23 cellular contexts compared by ENCODE assay signal in the genomic region with DNA sequence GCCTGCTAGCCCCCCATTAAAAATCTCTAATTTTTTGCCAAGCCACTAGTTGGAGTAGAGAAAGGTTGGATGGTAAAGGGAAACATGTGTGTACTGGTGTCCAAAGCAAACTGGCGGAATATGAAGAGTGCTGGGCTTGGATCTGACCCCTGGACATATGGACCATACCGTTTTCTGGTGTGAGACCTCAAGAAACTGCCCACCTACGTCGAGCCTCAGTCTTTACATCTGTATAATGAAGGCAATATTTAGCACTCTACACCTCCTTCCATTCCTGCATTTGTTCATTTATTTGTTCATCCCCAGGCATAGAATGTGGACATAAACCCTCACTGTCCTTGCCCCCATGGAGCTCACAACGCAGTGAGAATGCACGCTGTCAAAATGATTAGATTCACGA.
"Had no signal": no experiment of that assay in that cellular context is flagged by ENCODE, and none has a peak within 500 bp of the region (broad histone marks: within the 10 kb centered on the region; RNA-seq: fewer than 3 reads in every experiment).

No MANE protein-coding gene starts in this region.

- DNase-seq: activated B cell treated with CpG ODN at 0.5 μM for 24 hours; activated CD4-positive, alpha-beta memory T cell treated with anti-CD3 and anti-CD28 coated beads for 36 hours; activated CD4-positive, alpha-beta T cell treated with anti-CD3 and anti-CD28 coated beads for 4 hours; activated CD8-positive, alpha-beta memory T cell treated with anti-CD3 and anti-CD28 coated beads, Interleukin-2, amount 10 ng/mL, durations not matched to agents 7 days and 5 days; activated naive CD4-positive, alpha-beta T cell treated with Interleukin-2 at 50 U/mL for 16 hours; activated T-cell treated with anti-CD3 and anti-CD28 coated beads, Interleukin-2, amount 50 U/mL, for 1 hour; cerebellar nuclear complex; cortex of kidney; effector CD4-positive, alpha-beta T cell; heart left ventricle; naive thymus-derived CD4-positive, alpha-beta T cell; right lobe of liver; small intestine; stimulated activated CD4-positive, alpha-beta T cell treated with anti-CD3 and anti-CD28 coated beads, Interleukin-4, amount 100 ng/mL, for 24 hours; tibial artery had no signal

- H3K27ac ChIP-seq: ascending aorta, breast epithelium, gastroesophageal sphincter, heart left ventricle, right lobe of liver, tibial artery had no signal

- H3K4me3 Mint-ChIP-seq: activated B cell treated with CpG ODN at 0.5 μM for 24 hours; activated CD4-positive, alpha-beta memory T cell treated with anti-CD3 and anti-CD28 coated beads for 36 hours; activated CD8-positive, alpha-beta memory T cell treated with anti-CD3 and anti-CD28 coated beads, Interleukin-2, amount 10 ng/mL, durations not matched to agents 7 days and 5 days; memory B cell; naive thymus-derived CD4-positive, alpha-beta T cell; stimulated activated effector memory CD8-positive, alpha-beta T cell treated with anti-CD3 and anti-CD28 coated beads, Interleukin-12 subunit alpha, Interleukin-12 subunit beta, amount 100 ng/mL, for 72 hours had no signal

- H3K36me3 Mint-ChIP-seq: stimulated activated effector memory CD8-positive, alpha-beta T cell treated with anti-CD3 and anti-CD28 coated beads, Interleukin-12 subunit alpha, Interleukin-12 subunit beta, amount 100 ng/mL, for 72 hours had no signal

- H3K27ac Mint-ChIP-seq: activated B cell treated with CpG ODN at 0.5 μM for 24 hours; activated CD4-positive, alpha-beta memory T cell treated with anti-CD3 and anti-CD28 coated beads for 36 hours; activated CD8-positive, alpha-beta memory T cell treated with anti-CD3 and anti-CD28 coated beads, Interleukin-2, amount 10 ng/mL, durations not matched to agents 7 days and 5 days; activated T-helper 2 cell treated with anti-CD3 and anti-CD28 coated beads, Interferon-gamma antibody, Interleukin-2, Interleukin-4, amounts not matched to agents 10 μg/mL and 5 μg/mL and 100 μg/mL, durations not matched to agents 14 hours and 24 hours and 36 hours; memory B cell; stimulated activated effector memory CD8-positive, alpha-beta T cell treated with anti-CD3 and anti-CD28 coated beads, Interleukin-12 subunit alpha, Interleukin-12 subunit beta, amount 100 ng/mL, for 72 hours had no signal

- H3K27me3 ChIP-seq: ascending aorta, breast epithelium, gastroesophageal sphincter, heart left ventricle, right lobe of liver, tibial artery had no signal

- ATAC-seq: activated CD8-positive, alpha-beta memory T cell treated with anti-CD3 and anti-CD28 coated beads, Interleukin-2, amount 10 ng/mL, durations not matched to agents 7 days and 5 days; gastroesophageal sphincter; heart left ventricle; naive thymus-derived CD4-positive, alpha-beta T cell; right lobe of liver; stimulated activated effector memory CD8-positive, alpha-beta T cell treated with anti-CD3 and anti-CD28 coated beads, Interleukin-12 subunit alpha, Interleukin-12 subunit beta, amount 100 ng/mL, for 72 hours had no signal

- H3K9me3 ChIP-seq: ascending aorta, breast epithelium, gastroesophageal sphincter, heart left ventricle, right lobe of liver, tibial artery had no signal

- H3K4me1 ChIP-seq: ascending aorta, breast epithelium, right lobe of liver, tibial artery had no signal

- H3K4me3 ChIP-seq: ascending aorta, breast epithelium, gastroesophageal sphincter, heart left ventricle, right lobe of liver, tibial artery had no signal

- H3K27me3 Mint-ChIP-seq: activated B cell treated with CpG ODN at 0.5 μM for 24 hours; activated CD4-positive, alpha-beta memory T cell treated with anti-CD3 and anti-CD28 coated beads for 36 hours; activated CD8-positive, alpha-beta memory T cell treated with anti-CD3 and anti-CD28 coated beads, Interleukin-2, amount 10 ng/mL, durations not matched to agents 7 days and 5 days; memory B cell; naive thymus-derived CD4-positive, alpha-beta T cell had no signal

- H3K36me3 ChIP-seq: ascending aorta, breast epithelium, right lobe of liver, tibial artery had no signal

- FAIRE-seq: small intestine, TTC549, urothelium cell line had no signal

- H3K9me3 Mint-ChIP-seq: activated B cell treated with CpG ODN at 0.5 μM for 24 hours; activated CD4-positive, alpha-beta memory T cell treated with anti-CD3 and anti-CD28 coated beads for 36 hours; activated T-helper 2 cell treated with anti-CD3 and anti-CD28 coated beads, Interferon-gamma antibody, Interleukin-2, Interleukin-4, amounts not matched to agents 10 μg/mL and 5 μg/mL and 100 μg/mL, durations not matched to agents 14 hours and 24 hours and 36 hours; memory B cell; naive thymus-derived CD4-positive, alpha-beta T cell; stimulated activated effector memory CD8-positive, alpha-beta T cell treated with anti-CD3 and anti-CD28 coated beads, Interleukin-12 subunit alpha, Interleukin-12 subunit beta, amount 100 ng/mL, for 72 hours had no signal
